12 cellular contexts compared by ENCODE assay signal in the genomic region with DNA sequence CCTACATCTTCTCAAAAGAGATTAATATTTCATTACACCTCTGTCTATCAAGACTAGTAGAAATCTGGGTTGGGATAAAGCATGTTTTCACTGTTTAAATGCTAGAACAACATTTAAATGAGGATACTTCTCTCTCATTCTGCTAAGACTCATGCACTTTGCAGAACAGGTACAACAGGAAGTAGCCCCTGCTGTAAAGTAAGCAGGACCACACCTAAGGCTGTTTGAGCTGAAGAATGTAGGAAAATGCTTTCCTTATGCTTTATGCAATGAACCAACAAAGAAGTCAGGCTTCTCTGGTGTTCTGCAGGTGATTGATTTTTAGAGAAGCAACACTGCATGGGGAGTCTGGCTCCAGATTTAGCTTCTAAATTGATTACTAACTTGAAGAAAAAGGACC.
"Had no signal": no experiment of that assay in that cellular context is flagged by ENCODE, and none has a peak within 500 bp of the region (broad histone marks: within the 10 kb centered on the region; RNA-seq: fewer than 3 reads in every experiment).

No MANE protein-coding gene starts in this region.

- H3K9me3 ChIP-seq: tibial artery had no signal

- H3K4me1 ChIP-seq: left ventricle myocardium inferior, tibial artery had no signal

- H3K27ac ChIP-seq: left ventricle myocardium inferior, parathyroid adenoma, tibial artery had no signal

- DNase-seq: activated CD4-positive, alpha-beta T cell treated with anti-CD3 and anti-CD28 coated beads, Interleukin-2, amount 50 U/mL, for 1 hour; activated CD4-positive, CD25-positive, alpha-beta regulatory T cell; activated CD8-positive, alpha-beta memory T cell treated with anti-CD3 and anti-CD28 coated beads for 24 hours; activated gamma-delta T cell treated with Interleukin-2 at 50 U/mL for 16 hours; activated naive CD8-positive, alpha-beta T cell treated with anti-CD3 and anti-CD28 coated beads, Interleukin-2, amount 10 ng/mL, durations not matched to agents 7 days and 5 days; effector memory CD4-positive, alpha-beta T cell; left ventricle myocardium inferior; naive thymus-derived CD8-positive, alpha-beta T cell; stimulated activated naive B cell treated with anti-CD40 and anti-IgM and Interleukin-4, amounts not matched to agents 10 μg/mL and 1 μg/mL and 100 μg/mL, for 72 hours; T-helper 2 cell; tibial artery had no signal

- H2AFZ ChIP-seq: parathyroid adenoma had no signal

- ATAC-seq: naive thymus-derived CD8-positive, alpha-beta T cell; stimulated activated naive B cell treated with anti-CD40 and anti-IgM and Interleukin-4, amounts not matched to agents 10 μg/mL and 1 μg/mL and 100 μg/mL, for 72 hours had no signal

- H3K4me3 ChIP-seq: left ventricle myocardium inferior, tibial artery had no signal

- H3K27me3 ChIP-seq: tibial artery had no signal

- H3K9ac ChIP-seq: parathyroid adenoma had no signal

- H3K36me3 ChIP-seq: left ventricle myocardium inferior, tibial artery had no signal
